ENCODE assay signal across 29 cellular contexts in the genomic region with DNA sequence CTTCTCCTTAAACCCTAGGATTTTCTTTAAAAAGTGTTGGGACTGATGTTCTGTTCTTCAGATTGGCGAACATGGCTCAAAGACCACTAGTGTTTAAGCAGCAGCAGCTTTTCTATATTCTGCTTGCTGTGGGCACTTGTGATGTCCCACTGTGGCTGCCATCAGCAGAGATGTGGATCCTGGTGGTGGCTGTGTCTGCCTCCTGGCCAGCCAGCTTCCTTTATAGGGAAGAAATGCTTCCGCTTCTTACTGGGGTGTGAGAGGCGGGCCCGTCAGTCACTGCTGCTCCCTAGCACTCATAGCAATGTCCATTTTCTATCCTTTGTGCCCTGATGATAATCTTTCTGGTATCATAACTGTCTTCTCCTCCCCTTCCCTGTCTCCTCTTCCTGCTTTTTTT.
"Had no signal": no experiment of that assay in that cellular context is flagged by ENCODE, and none has a peak within 500 bp of the region (broad histone marks: within the 10 kb centered on the region; RNA-seq: fewer than 3 reads in every experiment).

No MANE protein-coding gene starts in this region.

- H3K9ac ChIP-seq: neural progenitor cell, parathyroid adenoma had no signal

- H3K4me2 ChIP-seq: neural progenitor cell had no signal

- H3K27ac ChIP-seq: neural progenitor cell, ovary, parathyroid adenoma, psoas muscle, right lobe of liver, sigmoid colon, suprapubic skin, testis, tibial artery, transverse colon, upper lobe of right lung, uterus had no signal

- H3K4me1 Mint-ChIP-seq: natural killer cell; stimulated activated memory B cell treated with anti-CD40 and anti-IgM and Interleukin-4, amounts not matched to agents 10 μg/mL and 1 μg/mL and 100 μg/mL, for 72 hours; stimulated activated naive CD8-positive, alpha-beta T cell treated with anti-CD3 and anti-CD28 coated beads, Interleukin-15, amount 100 ng/mL, for 72 hours had no signal

- H3K36me3 Mint-ChIP-seq: natural killer cell, neural progenitor cell, type B pancreatic cell had no signal

- H3K36me3 ChIP-seq: neural progenitor cell, ovary, right lobe of liver, sigmoid colon, suprapubic skin, tibial artery, transverse colon, upper lobe of right lung, uterus had no signal

- H3K4me3 ChIP-seq: neural progenitor cell, ovary, psoas muscle, right lobe of liver, sigmoid colon, suprapubic skin, testis, tibial artery, transverse colon, upper lobe of right lung, uterus had no signal

- H3K9me3 ChIP-seq: ovary, psoas muscle, right lobe of liver, sigmoid colon, suprapubic skin, testis, tibial artery, transverse colon, upper lobe of right lung, uterus had no signal

- H3K4me1 ChIP-seq: neural progenitor cell, parathyroid adenoma, right lobe of liver, sigmoid colon, suprapubic skin, testis, tibial artery, transverse colon, upper lobe of right lung, uterus had no signal

- H3K9me3 Mint-ChIP-seq: nephron, neural progenitor cell, type B pancreatic cell had no signal

- H3K27me3 Mint-ChIP-seq: progenitor cell of endocrine pancreas; stimulated activated memory B cell treated with anti-CD40 and anti-IgM and Interleukin-4, amounts not matched to agents 10 μg/mL and 1 μg/mL and 100 μg/mL, for 72 hours had no signal

- ATAC-seq: natural killer cell; psoas muscle; right cardiac atrium; right lobe of liver; stimulated activated memory B cell treated with anti-CD40 and anti-IgM and Interleukin-4, amounts not matched to agents 10 μg/mL and 1 μg/mL and 100 μg/mL, for 72 hours; stimulated activated naive CD8-positive, alpha-beta T cell treated with anti-CD3 and anti-CD28 coated beads, Interleukin-15, amount 100 ng/mL, for 72 hours; stimulated activated naive CD8-positive, alpha-beta T cell treated with anti-CD3 and anti-CD28 coated beads, Interleukin-15, Interleukin-2, amounts not matched to agents 100 U/mL and 50 U/mL, for 24 hours; upper lobe of right lung had no signal

- H3K27me3 ChIP-seq: neural progenitor cell, ovary, right lobe of liver, sigmoid colon, suprapubic skin, testis, tibial artery, transverse colon, upper lobe of right lung, uterus had no signal

- H3K79me2 ChIP-seq: parathyroid adenoma had no signal

- H3K27ac Mint-ChIP-seq: natural killer cell; nephron; neural progenitor cell; progenitor cell of endocrine pancreas; stimulated activated memory B cell treated with anti-CD40 and anti-IgM and Interleukin-4, amounts not matched to agents 10 μg/mL and 1 μg/mL and 100 μg/mL, for 72 hours; stimulated activated naive CD8-positive, alpha-beta T cell treated with anti-CD3 and anti-CD28 coated beads, Interleukin-15, amount 100 ng/mL, for 72 hours; type B pancreatic cell had no signal

- H3K4me3 Mint-ChIP-seq: natural killer cell; nephron; neural progenitor cell; stimulated activated memory B cell treated with anti-CD40 and anti-IgM and Interleukin-4, amounts not matched to agents 10 μg/mL and 1 μg/mL and 100 μg/mL, for 72 hours; stimulated activated naive CD8-positive, alpha-beta T cell treated with anti-CD3 and anti-CD28 coated beads, Interleukin-15, amount 100 ng/mL, for 72 hours; type B pancreatic cell had no signal

- H2AFZ ChIP-seq: neural progenitor cell, parathyroid adenoma had no signal

- DNase-seq: natural killer cell; occipital lobe; ovary; posterior cingulate gyrus; psoas muscle; right cardiac atrium; right lobe of liver; sigmoid colon; small intestine; stimulated activated CD4-positive, alpha-beta T cell treated with anti-CD3 and anti-CD28 coated beads, Interleukin-15, amount 100 ng/mL, for 24 hours; stimulated activated CD4-positive, alpha-beta T cell treated with anti-CD3 and anti-CD28 coated beads, Interleukin-2, amount 100 ng/mL, for 24 hours; stimulated activated CD4-positive, alpha-beta T cell treated with anti-CD3 and anti-CD28 coated beads, Interleukin-2, amount 100 ng/mL, for 48 hours; stimulated activated CD4-positive, alpha-beta T cell treated with anti-CD3 and anti-CD28 coated beads, Interleukin-4, amount 100 ng/mL, for 24 hours; stimulated activated naive CD4-positive, alpha-beta T cell; stimulated activated naive CD8-positive, alpha-beta T cell treated with anti-CD3 and anti-CD28 coated beads, Interleukin-15, amount 100 ng/mL, for 72 hours; stimulated activated naive CD8-positive, alpha-beta T cell treated with anti-CD3 and anti-CD28 coated beads, Interleukin-15, Interleukin-2, amounts not matched to agents 100 U/mL and 50 U/mL, for 24 hours; substantia nigra; testis; tibial artery; transverse colon; upper lobe of right lung; uterus had no signal
